In the genomic region with DNA sequence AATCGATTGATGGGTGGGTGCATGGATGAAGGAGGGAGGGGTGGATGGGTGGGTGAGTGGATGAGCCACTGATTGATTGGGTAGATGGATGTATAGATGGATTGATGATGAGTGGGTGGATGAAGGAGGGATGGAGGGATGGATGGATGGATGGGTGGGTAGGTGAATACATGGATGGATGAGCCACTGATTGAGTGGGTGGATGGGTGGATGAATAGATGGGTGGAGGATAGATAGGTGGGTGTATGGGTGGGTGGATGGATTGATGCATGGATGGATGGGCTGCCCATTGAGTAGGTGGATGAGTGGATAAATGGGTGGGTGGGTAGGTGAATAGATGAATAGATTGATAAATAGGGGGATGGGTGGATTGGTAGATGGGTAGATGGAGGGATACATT, we compare ENCODE assay signal across 39 cellular contexts. TPM values are rescaled to one million over a fixed set of nuclear protein-coding genes. Genes with fewer than 3 reads are reported as not detected.
"Had no signal": no experiment of that assay in that cellular context is flagged by ENCODE, and none has a peak within 500 bp of the region (broad histone marks: within the 10 kb centered on the region; RNA-seq: fewer than 3 reads in every experiment).

No MANE protein-coding gene starts in this region.

- H3K4me3 ChIP-seq: adrenal gland, body of pancreas, cardiac muscle cell had no signal

- H3K36me3 ChIP-seq: adrenal gland, cardiac muscle cell had no signal

- H3K4me3 Mint-ChIP-seq: activated B cell treated with CpG ODN at 0.5 μM for 24 hours; activated CD4-positive, alpha-beta memory T cell treated with anti-CD3 and anti-CD28 coated beads for 36 hours; activated CD4-positive, alpha-beta T cell treated with anti-CD3 and anti-CD28 coated beads, Interleukin-2, amount 10 ng/mL, durations not matched to agents 24 days and 14 days; activated CD8-positive, alpha-beta T cell treated with anti-CD3 and anti-CD28 coated beads for 36 hours; activated naive CD4-positive, alpha-beta T cell treated with anti-CD3 and anti-CD28 coated beads for 36 hours; activated naive CD8-positive, alpha-beta T cell treated with anti-CD3 and anti-CD28 coated beads for 36 hours; activated T-cell treated with anti-CD3 and anti-CD28 coated beads, Interleukin-2, amount 50 U/mL, for 4 hours; activated T-cell treated with anti-CD3 and anti-CD28 coated beads, Interleukin-2, amount 50 U/mL, for 72 hours; activated T-helper 1 cell treated with anti-CD3 and anti-CD28 coated beads, Interleukin-12 subunit alpha, Interleukin-12 subunit beta, Interleukin-2, Interleukin-4 antibody, amounts not matched to agents 30 ng/mL and 10 ng/mL and 1 ng/mL, durations not matched to agents 14 hours and 24 hours and 36 hours; activated T-helper 17 cell treated with anti-CD3 and anti-CD28 coated beads, Interleukin-2, amount 50 U/mL, for 72 hours; central memory CD8-positive, alpha-beta T cell; T-helper 1 cell treated with Interleukin-12 subunit alpha and Interleukin-12 subunit beta and Interleukin-4 antibody, amounts not matched to agents 30 μg/mL and 1 μg/mL, for 36 hours; T-helper 2 cell treated with Interferon-gamma antibody and Interleukin-4, amounts not matched to agents 5 μg/mL and 100 μg/mL, for 36 hours had no signal

- H3K27ac Mint-ChIP-seq: activated B cell treated with CpG ODN at 0.5 μM for 24 hours; activated CD4-positive, alpha-beta memory T cell treated with anti-CD3 and anti-CD28 coated beads for 36 hours; activated CD4-positive, alpha-beta T cell treated with anti-CD3 and anti-CD28 coated beads, Interleukin-2, amount 10 ng/mL, durations not matched to agents 24 days and 14 days; activated CD8-positive, alpha-beta T cell treated with anti-CD3 and anti-CD28 coated beads for 36 hours; activated naive CD4-positive, alpha-beta T cell treated with anti-CD3 and anti-CD28 coated beads for 36 hours; activated naive CD4-positive, alpha-beta T cell treated with anti-CD3 and anti-CD28 coated beads, Interleukin-2, amount 50 U/mL, for 72 hours; activated naive CD8-positive, alpha-beta T cell treated with anti-CD3 and anti-CD28 coated beads for 36 hours; activated T-cell treated with anti-CD3 and anti-CD28 coated beads, Interleukin-2, amount 50 U/mL, for 72 hours; activated T-helper 1 cell treated with anti-CD3 and anti-CD28 coated beads, Interleukin-12 subunit alpha, Interleukin-12 subunit beta, Interleukin-2, Interleukin-4 antibody, amounts not matched to agents 30 ng/mL and 10 ng/mL and 1 ng/mL, durations not matched to agents 14 hours and 24 hours and 36 hours; activated T-helper 17 cell treated with anti-CD3 and anti-CD28 coated beads, Interleukin-2, amount 50 U/mL, for 72 hours; T-helper 1 cell treated with Interleukin-12 subunit alpha and Interleukin-12 subunit beta and Interleukin-4 antibody, amounts not matched to agents 30 μg/mL and 1 μg/mL, for 36 hours; T-helper 2 cell treated with Interferon-gamma antibody and Interleukin-4, amounts not matched to agents 5 μg/mL and 100 μg/mL, for 36 hours had no signal

- H3K9me3 ChIP-seq: adrenal gland, body of pancreas had no signal

- H3K36me3 Mint-ChIP-seq: activated CD4-positive, alpha-beta memory T cell treated with anti-CD3 and anti-CD28 coated beads for 36 hours; activated naive CD4-positive, alpha-beta T cell treated with anti-CD3 and anti-CD28 coated beads, Interleukin-2, amount 50 U/mL, for 72 hours; activated naive CD8-positive, alpha-beta T cell treated with anti-CD3 and anti-CD28 coated beads for 36 hours had no signal

- H3K9me3 Mint-ChIP-seq: activated B cell treated with CpG ODN at 0.5 μM for 24 hours; activated CD4-positive, alpha-beta memory T cell treated with anti-CD3 and anti-CD28 coated beads for 36 hours; activated CD8-positive, alpha-beta T cell treated with anti-CD3 and anti-CD28 coated beads for 36 hours; activated naive CD4-positive, alpha-beta T cell treated with anti-CD3 and anti-CD28 coated beads for 36 hours; activated naive CD4-positive, alpha-beta T cell treated with anti-CD3 and anti-CD28 coated beads, Interleukin-2, amount 50 U/mL, for 72 hours; activated naive CD8-positive, alpha-beta T cell treated with anti-CD3 and anti-CD28 coated beads for 36 hours; activated T-cell treated with anti-CD3 and anti-CD28 coated beads, Interleukin-2, amount 50 U/mL, for 4 hours; activated T-cell treated with anti-CD3 and anti-CD28 coated beads, Interleukin-2, amount 50 U/mL, for 72 hours; activated T-helper 1 cell treated with anti-CD3 and anti-CD28 coated beads, Interleukin-12 subunit alpha, Interleukin-12 subunit beta, Interleukin-2, Interleukin-4 antibody, amounts not matched to agents 30 ng/mL and 10 ng/mL and 1 ng/mL, durations not matched to agents 14 hours and 24 hours and 36 hours; activated T-helper 17 cell treated with anti-CD3 and anti-CD28 coated beads, Interleukin-2, amount 50 U/mL, for 72 hours; central memory CD8-positive, alpha-beta T cell; T-helper 1 cell treated with Interleukin-12 subunit alpha and Interleukin-12 subunit beta and Interleukin-4 antibody, amounts not matched to agents 30 μg/mL and 1 μg/mL, for 36 hours; T-helper 2 cell treated with Interferon-gamma antibody and Interleukin-4, amounts not matched to agents 5 μg/mL and 100 μg/mL, for 36 hours had no signal

- DNase-seq: activated B cell treated with CpG ODN at 0.5 μM for 24 hours; activated CD4-positive, alpha-beta memory T cell treated with anti-CD3 and anti-CD28 coated beads for 36 hours; activated CD4-positive, alpha-beta T cell treated with anti-CD3 and anti-CD28 coated beads for 4 hours; activated CD4-positive, alpha-beta T cell treated with anti-CD3 and anti-CD28 coated beads, Interleukin-2, amount 10 ng/mL, durations not matched to agents 24 days and 14 days; activated CD4-positive, alpha-beta T cell treated with anti-CD3 and anti-CD28 coated beads, Interleukin-2, amount 50 U/mL, for 1 hour; activated CD4-positive, alpha-beta T cell treated with anti-CD3 and anti-CD28 coated beads, Interleukin-2, amount 50 U/mL, for 4 hours; activated CD4-positive, CD25-positive, alpha-beta regulatory T cell treated with anti-CD3 and anti-CD28 coated beads, Interleukin-2, amount 50 U/mL, for 72 hours; activated CD8-positive, alpha-beta memory T cell treated with anti-CD3 and anti-CD28 coated beads, Interleukin-2, amount 50 U/mL, for 4 hours; activated CD8-positive, alpha-beta T cell treated with anti-CD3 and anti-CD28 coated beads for 36 hours; activated effector memory CD4-positive, alpha-beta T cell treated with anti-CD3 and anti-CD28 coated beads, Interleukin-2, amount 50 U/mL, for 16 hours; activated gamma-delta T cell treated with Interleukin-2 at 50 U/mL for 16 hours; activated naive CD4-positive, alpha-beta T cell; activated naive CD4-positive, alpha-beta T cell treated with anti-CD3 and anti-CD28 coated beads for 36 hours; activated naive CD4-positive, alpha-beta T cell treated with anti-CD3 and anti-CD28 coated beads, Interleukin-2, amount 50 U/mL, for 16 hours; activated naive CD8-positive, alpha-beta T cell treated with anti-CD3 and anti-CD28 coated beads for 36 hours; activated T-cell treated with anti-CD3 and anti-CD28 coated beads for 4 hours; activated T-cell treated with anti-CD3 and anti-CD28 coated beads, Interleukin-2, amount 50 U/mL, for 1 hour; activated T-cell treated with anti-CD3 and anti-CD28 coated beads, Interleukin-2, amount 50 U/mL, for 4 hours; activated T-cell treated with anti-CD3 and anti-CD28 coated beads, Interleukin-2, amount 50 U/mL, for 72 hours; adrenal gland; amniotic stem cell; aorta; body of pancreas; caudate nucleus; cerebellar nuclear complex; T-helper 1 cell; T-helper 2 cell; T-helper 9 cell had no signal

- H3K27ac ChIP-seq: adrenal gland, body of pancreas, cardiac muscle cell, VCaP had no signal

- ATAC-seq: activated CD8-positive, alpha-beta T cell treated with anti-CD3 and anti-CD28 coated beads for 36 hours; activated naive CD4-positive, alpha-beta T cell treated with anti-CD3 and anti-CD28 coated beads, Interleukin-2, amount 50 U/mL, for 72 hours; activated T-cell treated with anti-CD3 and anti-CD28 coated beads, Interleukin-2, amount 50 U/mL, for 4 hours; activated T-cell treated with anti-CD3 and anti-CD28 coated beads, Interleukin-2, amount 50 U/mL, for 72 hours; activated T-helper 17 cell treated with anti-CD3 and anti-CD28 coated beads, Interleukin-2, amount 50 U/mL, for 72 hours; body of pancreas had no signal

- H3K27me3 Mint-ChIP-seq: activated B cell treated with CpG ODN at 0.5 μM for 24 hours; activated CD4-positive, alpha-beta memory T cell treated with anti-CD3 and anti-CD28 coated beads for 36 hours; activated CD4-positive, alpha-beta T cell treated with anti-CD3 and anti-CD28 coated beads, Interleukin-2, amount 10 ng/mL, durations not matched to agents 24 days and 14 days; activated CD8-positive, alpha-beta T cell treated with anti-CD3 and anti-CD28 coated beads for 36 hours; activated naive CD8-positive, alpha-beta T cell treated with anti-CD3 and anti-CD28 coated beads for 36 hours; activated T-helper 17 cell treated with anti-CD3 and anti-CD28 coated beads, Interleukin-2, amount 50 U/mL, for 72 hours; central memory CD8-positive, alpha-beta T cell had no signal

- H3K4me1 Mint-ChIP-seq: activated B cell treated with CpG ODN at 0.5 μM for 24 hours; activated CD4-positive, alpha-beta T cell treated with anti-CD3 and anti-CD28 coated beads, Interleukin-2, amount 10 ng/mL, durations not matched to agents 24 days and 14 days; activated naive CD8-positive, alpha-beta T cell treated with anti-CD3 and anti-CD28 coated beads for 36 hours; activated T-helper 17 cell treated with anti-CD3 and anti-CD28 coated beads, Interleukin-2, amount 50 U/mL, for 72 hours; central memory CD8-positive, alpha-beta T cell had no signal

- H3K27me3 ChIP-seq: adrenal gland, body of pancreas, cardiac muscle cell had no signal

RNA-seq across cellular contexts. Expression of gene MLPH, which starts 30.9 kb away (rescaled TPM):
- total RNA-seq: activated B cell treated with CpG ODN at 0.5 μM for 24 hours; activated CD4-positive, alpha-beta memory T cell treated with anti-CD3 and anti-CD28 coated beads for 36 hours; activated CD4-positive, alpha-beta T cell treated with anti-CD3 and anti-CD28 coated beads, Interleukin-2, amount 10 ng/mL, durations not matched to agents 24 days and 14 days; activated CD8-positive, alpha-beta memory T cell treated with anti-CD3 and anti-CD28 coated beads for 36 hours; activated CD8-positive, alpha-beta T cell treated with anti-CD3 and anti-CD28 coated beads for 36 hours; activated naive CD4-positive, alpha-beta T cell treated with anti-CD3 and anti-CD28 coated beads for 36 hours; activated naive CD4-positive, alpha-beta T cell treated with anti-CD3 and anti-CD28 coated beads, Interleukin-2, amount 50 U/mL, for 72 hours; activated naive CD8-positive, alpha-beta T cell treated with anti-CD3 and anti-CD28 coated beads for 36 hours; activated T-helper 1 cell treated with anti-CD3 and anti-CD28 coated beads, Interleukin-12 subunit alpha, Interleukin-12 subunit beta, Interleukin-2, Interleukin-4 antibody, amounts not matched to agents 30 ng/mL and 10 ng/mL and 1 ng/mL, durations not matched to agents 14 hours and 24 hours and 36 hours; activated T-helper 17 cell treated with anti-CD3 and anti-CD28 coated beads, Interleukin-2, amount 50 U/mL, for 72 hours had no signal

RNA-seq across cellular contexts. Expression of gene PRLH, which starts 48.4 kb away (rescaled TPM):
- total RNA-seq: activated B cell treated with CpG ODN at 0.5 μM for 24 hours; activated CD4-positive, alpha-beta memory T cell treated with anti-CD3 and anti-CD28 coated beads for 36 hours; activated CD4-positive, alpha-beta T cell treated with anti-CD3 and anti-CD28 coated beads, Interleukin-2, amount 10 ng/mL, durations not matched to agents 24 days and 14 days; activated CD8-positive, alpha-beta memory T cell treated with anti-CD3 and anti-CD28 coated beads for 36 hours; activated CD8-positive, alpha-beta T cell treated with anti-CD3 and anti-CD28 coated beads for 36 hours; activated naive CD4-positive, alpha-beta T cell treated with anti-CD3 and anti-CD28 coated beads for 36 hours; activated naive CD4-positive, alpha-beta T cell treated with anti-CD3 and anti-CD28 coated beads, Interleukin-2, amount 50 U/mL, for 72 hours; activated naive CD8-positive, alpha-beta T cell treated with anti-CD3 and anti-CD28 coated beads for 36 hours; activated T-cell treated with anti-CD3 and anti-CD28 coated beads, Interleukin-2, amount 50 U/mL, for 4 hours; activated T-cell treated with anti-CD3 and anti-CD28 coated beads, Interleukin-2, amount 50 U/mL, for 72 hours; activated T-helper 1 cell treated with anti-CD3 and anti-CD28 coated beads, Interleukin-12 subunit alpha, Interleukin-12 subunit beta, Interleukin-2, Interleukin-4 antibody, amounts not matched to agents 30 ng/mL and 10 ng/mL and 1 ng/mL, durations not matched to agents 14 hours and 24 hours and 36 hours; activated T-helper 17 cell treated with anti-CD3 and anti-CD28 coated beads, Interleukin-2, amount 50 U/mL, for 72 hours; adrenal gland; aorta; astrocyte; body of pancreas; bronchial epithelial cell; cardiac muscle cell had no signal
